In genomic region chr5:151216781-151217180, GRCh38 we compare ENCODE assay signal across 19 cellular contexts. TPM values are rescaled to one million over a fixed set of nuclear protein-coding genes. Genes with fewer than 3 reads are reported as not detected.
DNase-seq lines count a peak whose midpoint lies in the region; ATAC-seq and TF ChIP-seq lines count a peak whose summit lies in the region.
"Had no signal": no experiment of that assay in that cellular context is flagged by ENCODE, and none has a peak within 500 bp of the region (broad histone marks: within the 10 kb centered on the region; RNA-seq: fewer than 3 reads in every experiment).

No MANE protein-coding gene starts in this region.

- no peak overlapping the region for H3K4me3 ChIP-seq in aorta (ENCODE audit: low read length in 2 of 2)
- H3K4me3 ChIP-seq: dorsolateral prefrontal cortex had no signal

- H3K36me3 Mint-ChIP-seq in activated naive CD4-positive, alpha-beta T cell treated with anti-CD3 and anti-CD28 coated beads, Interleukin-2, amount 10 ng/mL, durations not matched to agents 7 days and 5 days, result peaks cover 75% of the 10 kb centered on the region
- peaks cover 75% of the 10 kb centered on the region for H3K36me3 Mint-ChIP-seq in activated CD4-positive, alpha-beta memory T cell treated with anti-CD3 and anti-CD28 coated beads, Interleukin-2, amount 10 ng/mL, durations not matched to agents 7 days and 5 days (ENCODE audit: low read depth)
- H3K36me3 Mint-ChIP-seq in naive B cell, result peaks cover 31 to 37% of the 10 kb centered on the region in 2 donors
- peaks cover 3% of the 10 kb centered on the region for H3K36me3 Mint-ChIP-seq in type B pancreatic cell

- no peak for DNase-seq in activated naive CD4-positive, alpha-beta T cell treated with anti-CD3 and anti-CD28 coated beads, Interleukin-2, amount 10 ng/mL, durations not matched to agents 7 days and 5 days
- no peak for DNase-seq in activated naive CD4-positive, alpha-beta T cell (lab: John Stamatoyannopoulos, UW)
- DNase-seq in activated CD4-positive, alpha-beta memory T cell treated with anti-CD3 and anti-CD28 coated beads, Interleukin-2, amount 10 ng/mL, durations not matched to agents 7 days and 5 days, result no peak
- DNase-seq in naive B cell (no peak), type B pancreatic cell (ENCODE audit: extremely low spot score, unreplicated experiment) (no peak), SHP77 (lab: John Stamatoyannopoulos, UW) (no peak), 8988T (no peak), aorta (no peak)
- DNase-seq: activated T-cell treated with anti-CD3 and anti-CD28 coated beads, Interleukin-2, amount 50 U/mL, for 1 hour; DMS53; dorsolateral prefrontal cortex; HCEC 1CT; NCI-H1105; NCI-H345; SK-N-SH; stimulated activated naive CD4-positive, alpha-beta T cell treated with Interleukin-2 at 50 U/mL for 16 hours had no signal

- no peaks in the 10 kb centered on the region for H3K9me3 Mint-ChIP-seq in activated naive CD4-positive, alpha-beta T cell treated with anti-CD3 and anti-CD28 coated beads, Interleukin-2, amount 10 ng/mL, durations not matched to agents 7 days and 5 days
- H3K9me3 Mint-ChIP-seq in activated CD4-positive, alpha-beta memory T cell treated with anti-CD3 and anti-CD28 coated beads, Interleukin-2, amount 10 ng/mL, durations not matched to agents 7 days and 5 days, result no peaks in the 10 kb centered on the region
- H3K9me3 Mint-ChIP-seq in naive B cell, result no peaks in the 10 kb centered on the region
- no peaks in the 10 kb centered on the region for H3K9me3 Mint-ChIP-seq in type B pancreatic cell

- H3K27ac ChIP-seq in aorta (ENCODE audit: low read depth in 1 of 2, low read length in 2 of 2), result no peak overlapping the region
- H3K27ac ChIP-seq: dorsolateral prefrontal cortex, VCaP had no signal

- no peaks in the 10 kb centered on the region for H3K27me3 Mint-ChIP-seq in activated naive CD4-positive, alpha-beta T cell treated with anti-CD3 and anti-CD28 coated beads, Interleukin-2, amount 10 ng/mL, durations not matched to agents 7 days and 5 days
- no peaks in the 10 kb centered on the region for H3K27me3 Mint-ChIP-seq in activated CD4-positive, alpha-beta memory T cell treated with anti-CD3 and anti-CD28 coated beads, Interleukin-2, amount 10 ng/mL, durations not matched to agents 7 days and 5 days
- no peaks in the 10 kb centered on the region for H3K27me3 Mint-ChIP-seq in naive B cell
- no peaks in the 10 kb centered on the region for H3K27me3 Mint-ChIP-seq in type B pancreatic cell

- H3K9me3 ChIP-seq in aorta (ENCODE audit: control insufficient read depth, low read length), result no peaks in the 10 kb centered on the region
- H3K9me3 ChIP-seq: SK-N-SH had no signal

- POLR2A ChIA-PET in activated CD4-positive, alpha-beta memory T cell treated with anti-CD3 and anti-CD28 coated beads, Interleukin-2, amount 10 ng/mL, durations not matched to agents 7 days and 5 days (lab: Charles Lee), result interaction anchor here (6.1 kb wide), 1 partner anchor 35 kb away, joined by 99 read pairs; the partner anchor contains the start of gene GM2A

- H3K36me3 ChIP-seq in aorta (ENCODE audit: control insufficient read depth in 1 of 2, insufficient read depth in 2 of 2, low read length in 1 of 2), result no peaks in the 10 kb centered on the region

- WGBS in aorta, 2 donors, result 75 to 82% methylated on average over 5 of the region's 5 CpGs

- no peak for TF ChIP-seq CTCF in type B pancreatic cell (conservative IDR thresholded peaks at IDR 0.05)

- CTCF ChIA-PET in activated naive CD4-positive, alpha-beta T cell treated with anti-CD3 and anti-CD28 coated beads, Interleukin-2, amount 10 ng/mL, durations not matched to agents 7 days and 5 days (lab: Charles Lee), result no interaction called here
- CTCF ChIA-PET in activated CD4-positive, alpha-beta memory T cell treated with anti-CD3 and anti-CD28 coated beads, Interleukin-2, amount 10 ng/mL, durations not matched to agents 7 days and 5 days (lab: Charles Lee), result no interaction called here

- intact Hi-C loops in aorta (cut with DNase I), result no loop called here

- H3K4me3 Mint-ChIP-seq in activated naive CD4-positive, alpha-beta T cell treated with anti-CD3 and anti-CD28 coated beads, Interleukin-2, amount 10 ng/mL, durations not matched to agents 7 days and 5 days, result no peak overlapping the region
- H3K4me3 Mint-ChIP-seq in activated CD4-positive, alpha-beta memory T cell treated with anti-CD3 and anti-CD28 coated beads, Interleukin-2, amount 10 ng/mL, durations not matched to agents 7 days and 5 days, result no peak overlapping the region
- peak overlapping the region in 7 of 8 donors; percentile 3 to 92 (median 72) for H3K4me3 Mint-ChIP-seq in naive B cell
- H3K4me3 Mint-ChIP-seq in type B pancreatic cell, result peak overlapping the region; percentile 21

- peak overlapping the region; percentile 74 for H3K27ac Mint-ChIP-seq in activated naive CD4-positive, alpha-beta T cell treated with anti-CD3 and anti-CD28 coated beads, Interleukin-2, amount 10 ng/mL, durations not matched to agents 7 days and 5 days
- peak overlapping the region; percentile 0 for H3K27ac Mint-ChIP-seq in activated CD4-positive, alpha-beta memory T cell treated with anti-CD3 and anti-CD28 coated beads, Interleukin-2, amount 10 ng/mL, durations not matched to agents 7 days and 5 days
- H3K27ac Mint-ChIP-seq in naive B cell, result peak overlapping the region; percentile 39 to 99 (median 92)
- H3K27ac Mint-ChIP-seq in type B pancreatic cell, result peak overlapping the region; percentile 81

- no peaks in the 10 kb centered on the region for H3K27me3 ChIP-seq in aorta (ENCODE audit: control insufficient read depth in 1 of 2, insufficient read depth in 2 of 2, low read length in 1 of 2)
- H3K27me3 ChIP-seq: dorsolateral prefrontal cortex had no signal

- H3K4me1 Mint-ChIP-seq in activated naive CD4-positive, alpha-beta T cell treated with anti-CD3 and anti-CD28 coated beads, Interleukin-2, amount 10 ng/mL, durations not matched to agents 7 days and 5 days, result peaks cover 90% of the 10 kb centered on the region
- peaks cover 88% of the 10 kb centered on the region for H3K4me1 Mint-ChIP-seq in activated CD4-positive, alpha-beta memory T cell treated with anti-CD3 and anti-CD28 coated beads, Interleukin-2, amount 10 ng/mL, durations not matched to agents 7 days and 5 days
- H3K4me1 Mint-ChIP-seq in naive B cell, result peaks cover 79 to 95% (median 87%) of the 10 kb centered on the region in 3 donors
- peaks cover 12% of the 10 kb centered on the region for H3K4me1 Mint-ChIP-seq in type B pancreatic cell (ENCODE audit: unreplicated experiment)

- ATAC-seq in naive B cell (ENCODE audit: low read depth in 2 of 2), result no peak
- ATAC-seq in aorta (ENCODE audit: low FRiP score), result no peak
- ATAC-seq: sciatic nerve had no signal

- peaks cover 0 to 2% of the 10 kb centered on the region in 2 donors for H3K4me1 ChIP-seq in aorta (ENCODE audit: control insufficient read depth in 1 of 2, insufficient read depth in 2 of 2, low read length in 2 of 2)

RNA-seq across cellular contexts. Expression of gene CCDC69, which starts 7.1 kb away (rescaled TPM):
- 10 to 100 TPM; 62.6 to 64.2 TPM for total RNA-seq in activated CD4-positive, alpha-beta memory T cell treated with anti-CD3 and anti-CD28 coated beads, Interleukin-2, amount 10 ng/mL, durations not matched to agents 7 days and 5 days
- 100 to 1,000 TPM in 3 of 6 donors, 10 to 100 TPM in 3; 76.4 to 143 (median 98.1) TPM for polyA plus RNA-seq in naive B cell (ENCODE audit: low read depth in 6 of 6)
- 11.2 and 24.3 TPM in 2 replicates for total RNA-seq in type B pancreatic cell (ENCODE audit: low replicate concordance)
- total RNA-seq in aorta, result 10 to 100 TPM; 51.9 to 70.7 TPM
- polyA plus RNA-seq in aorta, result 10 to 100 TPM in 1 of 2 donors, 1 to 10 TPM in 1; 9.8 to 37.2 TPM
- polyA plus RNA-seq: neural cell had no signal

RNA-seq across cellular contexts. Expression of gene GM2A, which starts 36.2 kb away (rescaled TPM):
- 10 to 100 TPM; 22.4 to 24.5 TPM for total RNA-seq in activated CD4-positive, alpha-beta memory T cell treated with anti-CD3 and anti-CD28 coated beads, Interleukin-2, amount 10 ng/mL, durations not matched to agents 7 days and 5 days
- 10 to 100 TPM; 37.6 to 74.5 (median 53.4) TPM for polyA plus RNA-seq in naive B cell (ENCODE audit: low read depth in 6 of 6)
- 38.1 and 51.3 TPM in 2 replicates for total RNA-seq in type B pancreatic cell (ENCODE audit: low replicate concordance)
- 10 to 100 TPM; 25.0 to 32.7 TPM for total RNA-seq in aorta
- 10 to 100 TPM; 13.7 to 17.2 TPM for polyA plus RNA-seq in aorta

RNA-seq across cellular contexts. Expression of gene ANXA6, which starts 59.2 kb away (rescaled TPM):
- total RNA-seq in activated CD4-positive, alpha-beta memory T cell treated with anti-CD3 and anti-CD28 coated beads, Interleukin-2, amount 10 ng/mL, durations not matched to agents 7 days and 5 days, result 100 to 1,000 TPM; 603 to 606 TPM
- polyA plus RNA-seq in naive B cell (ENCODE audit: low read depth in 6 of 6) (100 to 1,000 TPM; 183 to 442 (median 326) TPM), aorta (100 to 1,000 TPM in 1 of 2 donors, 10 to 100 TPM in 1; 93.4 to 187 TPM)
- total RNA-seq in type B pancreatic cell (ENCODE audit: low replicate concordance) (42.8 and 200 TPM in 2 replicates), aorta (100 to 1,000 TPM; 277 to 284 TPM)

Comparison
In these comparisons a context has a peak if more than half of its experiments do, and no peak if none do; other contexts are left out.
1. H3K27ac Mint-ChIP-seq: peak in every context shown above with its lines; median percentile 92 in naive B cell; 81 in type B pancreatic cell; 74 in activated naive CD4-positive, alpha-beta T cell treated with anti-CD3 and anti-CD28 coated beads, Interleukin-2, amount 10 ng/mL, durations not matched to agents 7 days and 5 days; 0 in activated CD4-positive, alpha-beta memory T cell treated with anti-CD3 and anti-CD28 coated beads, Interleukin-2, amount 10 ng/mL, durations not matched to agents 7 days and 5 days.
2. H3K4me3 Mint-ChIP-seq: peak in naive B cell (7 of 8) and type B pancreatic cell (single experiment); none in activated naive CD4-positive, alpha-beta T cell treated with anti-CD3 and anti-CD28 coated beads, Interleukin-2, amount 10 ng/mL, durations not matched to agents 7 days and 5 days (single experiment) and activated CD4-positive, alpha-beta memory T cell treated with anti-CD3 and anti-CD28 coated beads, Interleukin-2, amount 10 ng/mL, durations not matched to agents 7 days and 5 days (single experiment).